ENCODE assay signal across 8 cellular contexts in the genomic region with DNA sequence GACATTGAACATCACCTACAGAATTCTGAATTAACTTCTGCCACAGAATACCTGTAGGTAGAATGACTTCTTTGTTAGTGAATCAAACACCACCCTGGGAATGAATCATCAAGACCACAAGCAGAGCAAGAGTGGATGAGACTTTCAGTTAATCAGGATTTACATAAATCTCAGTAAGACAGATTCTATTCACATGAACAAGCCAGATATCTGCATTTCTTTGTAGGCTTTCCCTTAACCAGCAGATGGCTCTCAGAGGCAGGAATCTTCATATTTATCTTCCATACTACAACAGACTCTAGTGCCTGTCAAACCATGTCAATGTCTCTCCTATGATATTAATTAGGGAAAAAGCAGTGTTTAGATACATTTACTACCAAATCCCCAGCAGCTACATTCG.
A peak's percentile ranks its signal among the peaks of the same experiment; 100 is the strongest.
DNase-seq lines count a peak whose midpoint lies in the region; ATAC-seq and TF ChIP-seq lines count a peak whose summit lies in the region.

No MANE protein-coding gene starts in this region.

- H3K36me3 Mint-ChIP-seq in neural crest cell (ENCODE audit: low read depth) = peaks cover 3% of the 10 kb centered on the region

- H3K27ac Mint-ChIP-seq in neural crest cell (ENCODE audit: unreplicated experiment) = no peak overlapping the region

- H3K27me3 Mint-ChIP-seq in neural crest cell (ENCODE audit: low read depth) = no peaks in the 10 kb centered on the region

- H3K4me1 Mint-ChIP-seq in neural crest cell = no peaks in the 10 kb centered on the region

- peaks cover 3% of the 10 kb centered on the region for H3K9me3 Mint-ChIP-seq in neural crest cell

- ATAC-seq in GM19455 (IDR thresholded peaks at IDR 0.05; ENCODE audit: unreplicated experiment) (peak; percentile 92), HG03521 (IDR thresholded peaks at IDR 0.05; ENCODE audit: unreplicated experiment) (peak; percentile 88), left cardiac atrium (no peak), sciatic nerve (no peak)

- TF ChIP-seq CTCF in GM10248 (IDR thresholded peaks at IDR 0.05; ENCODE audit: control extremely low read depth, extremely low read depth, low read depth, missing control alignments) (peak; percentile 9), neural crest cell (conservative IDR thresholded peaks at IDR 0.05) (peak; percentile 57)

- DNase-seq in GM10248 (ENCODE audit: extremely low spot score) (peak; percentile 26), astrocyte of the hippocampus (ENCODE audit: low read depth, low spot score) (peak; percentile 70), neural crest cell (ENCODE audit: low read depth, low spot score) (no peak), left cardiac atrium (no peak), sciatic nerve (ENCODE audit: low spot score) (no peak), iPS-NIHi11 (ENCODE audit: low spot score) (no peak)

- no peak overlapping the region for H3K4me3 Mint-ChIP-seq in neural crest cell

- CTCF ChIA-PET in GM10248 (lab: Yijun Ruan, JAX) = interaction anchor here (0.8 to 3.3 kb wide), 7 partner anchors 11 to 1498 kb away, joined by 3 to 17 read pairs (median 6); no protein-coding TSS in a partner anchor

- POLR2A ChIA-PET in GM10248 (lab: Yijun Ruan, JAX) = no interaction called here

- intact Hi-C loops in left cardiac atrium (cut with DNase I) = no loop called here
- intact Hi-C loops in sciatic nerve (cut with DNase I) = no loop called here

Comparison
In these comparisons a context has a peak if more than half of its experiments do, and no peak if none do; other contexts are left out.
1. DNase-seq: peak in GM10248 (single experiment) and astrocyte of the hippocampus (single experiment); none in neural crest cell (single experiment), left cardiac atrium (single experiment), sciatic nerve (single experiment) and iPS-NIHi11 (single experiment).
2. ATAC-seq: peak in GM19455 (single experiment) and HG03521 (single experiment); none in left cardiac atrium (0 of 2) and sciatic nerve (single experiment).